In the genomic region with DNA sequence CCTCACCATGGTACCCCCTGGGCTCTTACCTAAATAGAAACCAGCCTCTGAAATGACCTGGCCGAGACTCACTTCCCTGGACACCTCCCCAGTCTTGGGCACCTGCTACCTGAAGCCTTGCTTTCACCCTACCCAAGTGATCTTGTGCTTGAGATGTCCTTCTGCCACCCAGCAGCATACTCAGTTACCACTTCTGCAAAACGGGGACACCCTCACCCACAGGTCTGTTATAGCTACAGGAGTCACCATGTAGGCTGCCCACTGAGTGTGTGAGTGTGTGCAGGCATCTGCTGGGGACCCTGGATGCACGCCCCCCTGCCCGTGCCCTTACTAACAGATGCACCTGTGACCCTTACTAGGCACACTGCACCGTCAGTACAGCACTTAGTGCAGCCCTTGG, we compare ENCODE assay signal across 22 cellular contexts.
"Had no signal": no experiment of that assay in that cellular context is flagged by ENCODE, and none has a peak within 500 bp of the region (broad histone marks: within the 10 kb centered on the region; RNA-seq: fewer than 3 reads in every experiment).

No MANE protein-coding gene starts in this region.

- H2AFZ ChIP-seq: parathyroid adenoma had no signal

- H3K27me3 ChIP-seq: brain microvascular endothelial cell, esophagus muscularis mucosa, gastroesophageal sphincter, heart right ventricle, spleen, tibial nerve, vagina had no signal

- H3K9me3 Mint-ChIP-seq: activated CD8-positive, alpha-beta T cell treated with anti-CD3 and anti-CD28 coated beads for 36 hours; activated T-cell treated with anti-CD3 and anti-CD28 coated beads, Interleukin-2, amount 50 U/mL, for 24 hours; naive thymus-derived CD8-positive, alpha-beta T cell; T-cell had no signal

- H3K4me3 ChIP-seq: esophagus muscularis mucosa, gastroesophageal sphincter, heart right ventricle, spleen, tibial nerve, vagina had no signal

- H3K36me3 ChIP-seq: vagina had no signal

- H3K4me3 Mint-ChIP-seq: activated CD8-positive, alpha-beta T cell treated with anti-CD3 and anti-CD28 coated beads for 36 hours; activated T-cell treated with anti-CD3 and anti-CD28 coated beads, Interleukin-2, amount 50 U/mL, for 24 hours; naive thymus-derived CD8-positive, alpha-beta T cell; T-cell had no signal

- H3K36me3 Mint-ChIP-seq: T-cell had no signal

- H3K27ac Mint-ChIP-seq: activated CD8-positive, alpha-beta T cell treated with anti-CD3 and anti-CD28 coated beads for 36 hours; activated T-cell treated with anti-CD3 and anti-CD28 coated beads, Interleukin-2, amount 50 U/mL, for 24 hours; T-cell had no signal

- ATAC-seq: activated CD8-positive, alpha-beta T cell treated with anti-CD3 and anti-CD28 coated beads for 36 hours; gastroesophageal sphincter; heart right ventricle; left ventricle myocardium superior; naive thymus-derived CD8-positive, alpha-beta T cell; T-cell had no signal

- DNase-seq: activated CD4-positive, alpha-beta T cell treated with anti-CD3 and anti-CD28 coated beads for 48 hours; activated CD4-positive, CD25-positive, alpha-beta regulatory T cell; activated CD8-positive, alpha-beta T cell treated with anti-CD3 and anti-CD28 coated beads for 36 hours; activated effector memory CD4-positive, alpha-beta T cell treated with anti-CD3 and anti-CD28 coated beads, Interleukin-2, amount 50 U/mL, for 16 hours; activated naive CD4-positive, alpha-beta T cell treated with anti-CD3 and anti-CD28 coated beads, Interleukin-2, amount 50 U/mL, for 16 hours; activated T-cell treated with anti-CD3 and anti-CD28 coated beads, Interleukin-2, amount 50 U/mL, for 24 hours; aorta; brain microvascular endothelial cell; cortex of kidney; effector CD4-positive, alpha-beta T cell; heart right ventricle; left ventricle myocardium superior; naive thymus-derived CD8-positive, alpha-beta T cell; spleen; stimulated activated naive CD4-positive, alpha-beta T cell treated with Interleukin-2 at 50 U/mL for 16 hours; T-cell; T-helper 9 cell had no signal

- H3K27ac ChIP-seq: brain microvascular endothelial cell, esophagus muscularis mucosa, gastroesophageal sphincter, heart right ventricle, parathyroid adenoma, tibial nerve, vagina had no signal

- H3K9ac ChIP-seq: parathyroid adenoma had no signal

- H3K27me3 Mint-ChIP-seq: activated CD8-positive, alpha-beta T cell treated with anti-CD3 and anti-CD28 coated beads for 36 hours; activated T-cell treated with anti-CD3 and anti-CD28 coated beads, Interleukin-2, amount 50 U/mL, for 24 hours; naive thymus-derived CD8-positive, alpha-beta T cell; T-cell had no signal

- H3K9me3 ChIP-seq: esophagus muscularis mucosa, gastroesophageal sphincter, heart right ventricle, spleen, tibial nerve, vagina had no signal
